8 cellular contexts compared by ENCODE assay signal in the genomic region with DNA sequence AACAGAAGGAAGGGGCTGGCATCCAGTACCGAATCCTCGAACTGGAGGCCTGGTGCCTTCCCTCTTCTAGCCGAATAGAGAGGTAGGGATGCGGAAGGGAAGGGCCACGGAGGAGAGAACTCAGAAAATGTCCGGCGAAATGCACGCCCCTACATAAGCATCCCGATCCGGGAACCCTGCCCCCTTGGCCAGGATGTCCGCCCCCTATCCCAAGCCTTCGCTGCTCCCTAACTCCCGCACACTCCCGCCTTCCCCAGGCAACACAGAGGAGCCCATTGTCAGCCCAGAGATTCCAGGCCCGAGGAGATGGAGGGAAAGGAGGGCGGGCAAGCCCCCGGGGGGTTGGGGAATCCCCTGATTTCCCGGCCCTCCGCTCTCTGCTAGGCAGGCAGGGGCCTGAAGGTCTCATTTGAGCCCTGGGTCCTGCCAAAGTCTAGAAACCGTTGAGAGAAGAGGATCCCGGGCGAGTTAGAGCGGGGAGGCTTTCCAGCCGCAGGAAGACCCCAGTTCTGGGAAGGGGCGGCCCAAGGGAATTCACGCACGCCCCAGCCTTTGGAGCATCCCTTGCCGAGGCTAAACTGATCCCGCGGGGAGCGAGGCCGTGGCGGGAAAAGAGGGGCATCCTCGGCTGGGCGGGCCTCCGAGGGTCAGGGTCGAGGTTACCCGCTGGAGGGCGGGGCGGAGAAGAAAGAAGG. TPM values are rescaled to one million over a fixed set of nuclear protein-coding genes. Genes with fewer than 3 reads are reported as not detected.
DNase-seq lines count a peak whose midpoint lies in the region; ATAC-seq, FAIRE-seq and TF ChIP-seq lines count a peak whose summit lies in the region.

No MANE protein-coding gene starts in this region.

- no peaks in the 10 kb centered on the region for H3K9me3 ChIP-seq in CD8-positive, alpha-beta T cell (ENCODE audit: low read length)
- H3K9me3 ChIP-seq in heart left ventricle (no peaks in the 10 kb centered on the region), pancreas (no peaks in the 10 kb centered on the region)

- H3K36me3 ChIP-seq in CD8-positive, alpha-beta T cell (ENCODE audit: insufficient read depth, low read length): no peaks in the 10 kb centered on the region
- peaks cover 0 to 20% (median 13%) of the 10 kb centered on the region in 9 donors for H3K36me3 ChIP-seq in heart left ventricle
- H3K36me3 ChIP-seq in pancreas: peaks cover 0 to 4% (median 0%) of the 10 kb centered on the region in 3 donors

- no peak for DNase-seq in CD8-positive, alpha-beta T cell
- DNase-seq in LHCN-M2 (ENCODE audit: low read depth) (peak; percentile 20), heart left ventricle (peak; percentile 62 to 73 (median 66)), pancreas (peak in 5 of 6 donors; percentile 57 to 81 (median 66))

- no peak for ATAC-seq in CD8-positive, alpha-beta T cell
- ATAC-seq in heart left ventricle (peak in 3 of 4 donors; percentile 4 to 31 (median 22)), pancreas (peak; percentile 12 to 41 (median 16)), HG02884 (IDR thresholded peaks at IDR 0.05; ENCODE audit: unreplicated experiment) (no peak), GM18517 (IDR thresholded peaks at IDR 0.05; ENCODE audit: unreplicated experiment) (no peak), GM18502 (IDR thresholded peaks at IDR 0.05; ENCODE audit: poor library complexity, unreplicated experiment) (no peak)

- peaks cover 35% of the 10 kb centered on the region for H3K4me1 ChIP-seq in CD8-positive, alpha-beta T cell (ENCODE audit: insufficient read depth, low read length)
- H3K4me1 ChIP-seq in heart left ventricle (peaks cover 0 to 40% (median 28%) of the 10 kb centered on the region in 12 donors), pancreas (peaks cover 0 to 9% (median 5%) of the 10 kb centered on the region in 3 donors)

- POLR2A ChIA-PET in CD8-positive, alpha-beta T cell (lab: Charles Lee): interaction anchor here (0.6 to 2.4 kb wide), 3 partner anchors 34 to 37 kb away, joined by 3 to 22 read pairs (median 13); no protein-coding TSS in a partner anchor

- peaks cover 33% of the 10 kb centered on the region for H3K27me3 ChIP-seq in CD8-positive, alpha-beta T cell (ENCODE audit: insufficient read depth, low read length)
- H3K27me3 ChIP-seq in heart left ventricle (peaks cover 0 to 6% (median 0%) of the 10 kb centered on the region in 9 donors), pancreas (no peaks in the 10 kb centered on the region)

- peaks cover 34% of the 10 kb centered on the region for H3K4me1 Mint-ChIP-seq in CD8-positive, alpha-beta T cell (ENCODE audit: low read depth)
- peaks cover 29% of the 10 kb centered on the region for H3K4me1 Mint-ChIP-seq in activated naive CD8-positive, alpha-beta T cell (ENCODE audit: low read depth)

- no peak for FAIRE-seq in pancreas (lab: Jason Lieb, UNC)

- TF ChIP-seq CTCF in CD8-positive, alpha-beta T cell (IDR thresholded peaks at IDR 0.05): no peak
- no peak for TF ChIP-seq CTCF in heart left ventricle (IDR thresholded peaks at IDR 0.05)
- TF ChIP-seq CTCF in pancreas (IDR thresholded peaks at IDR 0.05): no peak

- peak overlapping the region; percentile 37 for H3K4me3 ChIP-seq in CD8-positive, alpha-beta T cell (ENCODE audit: low read depth, low read length)
- H3K4me3 ChIP-seq in heart left ventricle (peak overlapping the region; percentile 68 to 99 (median 82)), pancreas (peak overlapping the region; percentile 47 to 77 (median 70))

- TF ChIP-seq POLR2A in heart left ventricle (IDR thresholded peaks at IDR 0.05): no peak

- CTCF ChIA-PET in CD8-positive, alpha-beta T cell (lab: Charles Lee): interaction anchor here (0.9 to 9.7 kb wide), 11 partner anchors 13 to 55 kb away, joined by 3 to 185 read pairs (median 18); a partner anchor contains a TSS

- no peak overlapping the region for H3K27ac ChIP-seq in CD8-positive, alpha-beta T cell (ENCODE audit: low read depth, low read length)
- H3K27ac ChIP-seq in heart left ventricle (peak overlapping the region; percentile 86 to 99 (median 92)), pancreas (peak overlapping the region; percentile 70 to 88 (median 78))

- peak overlapping the region; percentile 77 for H3K4me3 Mint-ChIP-seq in CD8-positive, alpha-beta T cell
- H3K4me3 Mint-ChIP-seq in activated naive CD8-positive, alpha-beta T cell: peak overlapping the region; percentile 82

- H3K27me3 Mint-ChIP-seq in CD8-positive, alpha-beta T cell (ENCODE audit: low read depth): peaks cover 72% of the 10 kb centered on the region
- H3K27me3 Mint-ChIP-seq in activated naive CD8-positive, alpha-beta T cell: peaks cover 42% of the 10 kb centered on the region

- WGBS in heart left ventricle, 4 donors: 0 to 3% (median 1%) methylated on average over 30 to 40 of the region's 40 CpGs
- WGBS in pancreas, 2 donors: 1 to 4% methylated on average over 33 to 40 of the region's 40 CpGs

- no peaks in the 10 kb centered on the region for H3K9me3 Mint-ChIP-seq in CD8-positive, alpha-beta T cell
- no peaks in the 10 kb centered on the region for H3K9me3 Mint-ChIP-seq in activated naive CD8-positive, alpha-beta T cell (ENCODE audit: low read depth)

- no peaks in the 10 kb centered on the region for H3K36me3 Mint-ChIP-seq in CD8-positive, alpha-beta T cell
- no peaks in the 10 kb centered on the region for H3K36me3 Mint-ChIP-seq in activated naive CD8-positive, alpha-beta T cell

- no peak overlapping the region for H3K27ac Mint-ChIP-seq in CD8-positive, alpha-beta T cell
- no peak overlapping the region for H3K27ac Mint-ChIP-seq in activated naive CD8-positive, alpha-beta T cell

- intact Hi-C loops in CD8-positive, alpha-beta T cell (cut with DNase I, micrococcal nuclease): loop anchor here (2.0 kb wide), 2 partner anchors 15 to 45 kb away; a partner anchor contains a TSS
- intact Hi-C loops in heart left ventricle (cut with DNase I): loop anchor here (1.0 to 5.0 kb wide), 8 partner anchors 21 to 38 kb away; a partner anchor contains a TSS
- intact Hi-C loops in pancreas (cut with DNase I): loop anchor here in 1 of 3 donors (5.0 kb wide), 1 partner anchor 33 kb away; a partner anchor contains a TSS

RNA-seq across cellular contexts. Expression of a gene that starts 0.6 kb away (rescaled TPM):
- total RNA-seq in CD8-positive, alpha-beta T cell: under 1 TPM; 0.76 to 0.92 TPM
- 42.0 and 43.9 TPM in 2 replicates for total RNA-seq in LHCN-M2 (2014; rRNA removed)
- polyA plus RNA-seq in LHCN-M2 (2012): 21.4 TPM
- total RNA-seq in heart left ventricle: 10 to 100 TPM; 16.1 to 31.5 (median 18.8) TPM
- polyA plus RNA-seq in heart left ventricle: 10 to 100 TPM; 15.5 to 18.2 TPM
- 10 to 100 TPM; 24.5 to 58.0 (median 36.4) TPM for total RNA-seq in pancreas
- 10 to 100 TPM; 68.8 to 77.0 TPM for polyA plus RNA-seq in pancreas

RNA-seq across cellular contexts. Expression of a gene that starts 11.9 kb away (rescaled TPM):
- not detected for total RNA-seq in CD8-positive, alpha-beta T cell
- total RNA-seq in LHCN-M2 (2014; rRNA removed) (not detected in 2 replicates), heart left ventricle (not detected), pancreas (not detected)
- not detected for polyA plus RNA-seq in LHCN-M2 (2012)
- polyA plus RNA-seq in heart left ventricle (not detected), pancreas (not detected)

RNA-seq across cellular contexts. Expression of a gene that starts 27.4 kb away (rescaled TPM):
- total RNA-seq in CD8-positive, alpha-beta T cell: not detected
- total RNA-seq in LHCN-M2 (2014; rRNA removed) (not detected in 2 replicates), heart left ventricle (not detected), pancreas (under 1 TPM in 4 of 6 donors, not detected in 2; 0.23 to 0.78 (median 0.28) TPM)
- polyA plus RNA-seq in LHCN-M2 (2012): not detected
- polyA plus RNA-seq in heart left ventricle (under 1 TPM in 1 of 2 donors, not detected in 1; 0.04 TPM), pancreas (under 1 TPM in 1 of 2 donors, not detected in 1; 0.11 TPM)

RNA-seq across cellular contexts. Expression of a gene that starts 28.9 kb away (rescaled TPM):
- 1 to 10 TPM; 6.8 to 7.4 TPM for total RNA-seq in CD8-positive, alpha-beta T cell
- total RNA-seq in LHCN-M2 (2014; rRNA removed): 18.3 and 19.1 TPM in 2 replicates
- polyA plus RNA-seq in LHCN-M2 (2012): 12.2 TPM
- total RNA-seq in heart left ventricle: 10 to 100 TPM; 33.9 to 97.9 (median 38.2) TPM
- 10 to 100 TPM; 50.0 to 57.4 TPM for polyA plus RNA-seq in heart left ventricle
- 10 to 100 TPM; 13.5 to 23.6 (median 16.1) TPM for total RNA-seq in pancreas
- polyA plus RNA-seq in pancreas: 10 to 100 TPM; 19.8 to 20.5 TPM

RNA-seq across cellular contexts. Expression of a gene that starts 31.3 kb away (rescaled TPM):
- not detected for total RNA-seq in CD8-positive, alpha-beta T cell
- total RNA-seq in LHCN-M2 (2014; rRNA removed) (0.13 TPM in 1 of 2 replicates, not detected in the other), heart left ventricle (under 1 TPM in 6 of 9 donors, not detected in 3; 0.19 to 0.79 (median 0.36) TPM), pancreas (1 to 10 TPM in 2 of 6 donors, under 1 TPM in 4; 0.16 to 1.6 (median 0.56) TPM)
- polyA plus RNA-seq in LHCN-M2 (2012): 0.28 TPM
- polyA plus RNA-seq in heart left ventricle (under 1 TPM; 0.29 to 0.57 TPM), pancreas (1 to 10 TPM; 1.8 to 4.9 TPM)

Comparison
In these comparisons a context has a peak if more than half of its experiments do, and no peak if none do; other contexts are left out.
1. ATAC-seq: peak in heart left ventricle (3 of 4) and pancreas (4 of 4); none in CD8-positive, alpha-beta T cell (single experiment), HG02884 (single experiment), GM18517 (single experiment) and GM18502 (single experiment).
2. DNase-seq: peak in LHCN-M2 (single experiment), heart left ventricle (5 of 5) and pancreas (5 of 6); none in CD8-positive, alpha-beta T cell (0 of 7).
3. RNA of a gene that starts 0.6 kb away (total RNA-seq): 42.0 to 43.9 TPM in LHCN-M2, 24.5 to 58.0 TPM in pancreas and 16.1 to 31.5 TPM in heart left ventricle; 0.76 to 0.92 TPM in CD8-positive, alpha-beta T cell; every median in the first group is over 4 times any median in the second.
4. Peak in every context shown above with its lines, with median percentiles within 50 percentile points of each other: H3K4me3 ChIP-seq.